In the genomic region with DNA sequence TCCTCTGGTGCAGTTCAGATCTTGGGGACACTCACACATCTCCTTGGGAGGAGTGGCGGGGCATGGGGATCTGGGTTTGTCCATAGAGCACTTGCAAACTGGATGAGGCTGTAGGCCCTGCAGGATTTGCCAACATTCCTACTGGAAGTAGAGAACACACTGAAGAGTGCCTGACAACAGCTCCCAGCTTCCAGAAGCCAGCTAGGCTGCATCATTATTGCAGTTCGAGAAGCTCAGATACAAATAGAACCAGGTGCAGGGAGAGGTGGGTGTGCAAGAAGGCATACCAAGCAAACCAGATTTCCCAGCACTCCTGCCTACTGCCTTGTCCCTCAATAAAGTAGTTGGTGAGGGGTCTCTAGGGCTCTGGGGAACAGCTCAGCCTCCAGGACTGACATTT, we compare ENCODE assay signal across 15 cellular contexts. TPM values are rescaled to one million over a fixed set of nuclear protein-coding genes. Genes with fewer than 3 reads are reported as not detected.
DNase-seq lines count a peak whose midpoint lies in the region; ATAC-seq, FAIRE-seq and TF ChIP-seq lines count a peak whose summit lies in the region.
"Had no signal": no experiment of that assay in that cellular context is flagged by ENCODE, and none has a peak within 500 bp of the region (broad histone marks: within the 10 kb centered on the region; RNA-seq: fewer than 3 reads in every experiment).

No MANE protein-coding gene starts in this region.

- TF ChIP-seq EP300 in HepG2 (IDR thresholded peaks at IDR 0.05; ENCODE audit: low read depth in 2 of 2, low read length in 2 of 2) (no peak), HepG2 (CRISPR knock-in tag; IDR thresholded peaks at IDR 0.05; ENCODE audit: borderline replicate concordance) (no peak)

- H3K27me3 ChIP-seq in HepG2 (ENCODE audit: control insufficient read depth in 1 of 2, insufficient read depth in 2 of 2, low read length in 2 of 2) (no peaks in the 10 kb centered on the region), right lobe of liver (no peaks in the 10 kb centered on the region)

- DNase-seq in HepG2 (ENCODE audit: low spot score), result no peak
- DNase-seq in right lobe of liver, result no peak
- DNase-seq in head of caudate nucleus, result peak in 26 of 42 donors; percentile 24 to 88 (median 50)
- peak; percentile 67 for DNase-seq in putamen (ENCODE audit: low spot score)
- DNase-seq in RKO (ENCODE audit: low spot score), result no peak
- no peak for DNase-seq in HTR-8/SVneo (ENCODE audit: insufficient read length, low spot score)
- no peak for DNase-seq in KG1 (lab: John Stamatoyannopoulos, UW)
- DNase-seq: Calu3; CD4-positive, alpha-beta memory T cell; DMS79 treated with DMSO at 0.1 percent for 48 hours; GF-D8; GOT3; H9 had no signal

- TF ChIP-seq CTCF in HepG2 (CRISPR knock-in tag; IDR thresholded peaks at IDR 0.05) (no peak), right lobe of liver (IDR thresholded peaks at IDR 0.05) (no peak)

- no peak for TF ChIP-seq POLR2A in HepG2 (IDR thresholded peaks at IDR 0.05; ENCODE audit: insufficient read depth in 1 of 2, low read depth in 2 of 2, low read length in 2 of 2)
- TF ChIP-seq POLR2A in right lobe of liver (IDR thresholded peaks at IDR 0.05), result no peak

- H4K20me1 ChIP-seq in HepG2 (ENCODE audit: insufficient read depth, low read length), result no peaks in the 10 kb centered on the region
- H4K20me1 ChIP-seq: BLaER1 had no signal

- no peak overlapping the region for H3K9ac ChIP-seq in HepG2 (ENCODE audit: insufficient read depth, low read depth, low read length)
- H3K9ac ChIP-seq: BLaER1 had no signal

- BruUV-seq in HepG2 (replicated peaks; lab: Mats Ljungman, UMichigan), result no TSS peak

- H3K9me3 ChIP-seq in HepG2 (ENCODE audit: low read length) (no peaks in the 10 kb centered on the region), right lobe of liver (no peaks in the 10 kb centered on the region)
- H3K9me3 ChIP-seq: BLaER1 had no signal

- H2AFZ ChIP-seq in HepG2 (ENCODE audit: low read length), result no peak overlapping the region

- CTCF ChIA-PET in HepG2 (lab: Yijun Ruan, JAX; ENCODE audit: low intra/inter-chr PET ratio, low total read pairs), result no interaction called here

- H3K4me1 ChIP-seq in HepG2 (ENCODE audit: insufficient read depth, low read length) (peaks cover 42% of the 10 kb centered on the region), right lobe of liver (no peaks in the 10 kb centered on the region)

- intact Hi-C loops in HepG2 (cut with micrococcal nuclease; ENCODE audit: unreplicated experiment), result no loop called here
- intact Hi-C loops in right lobe of liver (cut with DNase I), result no loop called here
- intact Hi-C loops in head of caudate nucleus (cut with DNase I), result no loop called here

- no peak for TF ChIP-seq RAD21 in HepG2 (CRISPR knock-in tag; IDR thresholded peaks at IDR 0.05)

- H3K4me2 ChIP-seq in HepG2 (ENCODE audit: low read depth, low read length), result no peak overlapping the region
- H3K4me2 ChIP-seq: BLaER1 had no signal

- no peaks in the 10 kb centered on the region for H3K79me2 ChIP-seq in HepG2 (ENCODE audit: insufficient read depth, low read length)

- H3K36me3 ChIP-seq in HepG2 (replicated peaks in 1 of 2; ENCODE audit: control insufficient read depth in 1 of 2, insufficient read depth in 2 of 2, low read length in 2 of 2) (no peaks in the 10 kb centered on the region), right lobe of liver (no peaks in the 10 kb centered on the region)
- H3K36me3 ChIP-seq: BLaER1 had no signal

- in situ Hi-C loops in HepG2 (cut with HindIII; ENCODE audit: extremely low pct_ligation_motif_present, low pct_unique_long_range_greater_than_20kb), result no loop called here

- no peak for FAIRE-seq in HepG2 (lab: Jason Lieb, UNC)
- no peak for FAIRE-seq in HTR-8/SVneo (lab: Jason Lieb, UNC)

- H3K27ac ChIP-seq in HepG2 (ENCODE audit: extremely low read length, insufficient read depth, low read length), result no peak overlapping the region
- H3K27ac ChIP-seq in right lobe of liver, result no peak overlapping the region
- H3K27ac ChIP-seq: 22Rv1, BLaER1 had no signal

- ATAC-seq in HepG2, result no peak
- no peak for ATAC-seq in right lobe of liver

- WGBS in HepG2 (ENCODE audit: low lambda C conversion rate), result 70% methylated on average over 2 of the region's 2 CpGs
- no CpG with 5 or more reads among the region's 2 CpGs for WGBS in right lobe of liver (ENCODE audit: insufficient coverage, low coverage, low lambda C conversion rate, missing lambda C conversion rate)

- no peak overlapping the region for H3K4me3 ChIP-seq in HepG2 (replicated peaks in 1 of 3; ENCODE audit: insufficient read depth in 1 of 3, low read depth in 2 of 3, low read length in 3 of 3)
- no peak overlapping the region for H3K4me3 ChIP-seq in right lobe of liver
- H3K4me3 ChIP-seq: BLaER1 had no signal

- POLR2A ChIA-PET in HepG2 (lab: Yijun Ruan, JAX), result interaction anchor here (0.9 kb wide), 1 partner anchor 26 kb away, joined by 3 read pairs; no protein-coding TSS in a partner anchor

TF ChIP-seq in HepG2, 621 proteins besides CTCF, POLR2A, EP300 and RAD21:
- TF ChIP-seq ATRX (CRISPR knock-in tag; IDR thresholded peaks at IDR 0.05; ENCODE audit: borderline replicate concordance) (no peak), BORCS8-MEF2B (CRISPR knock-in tag; IDR thresholded peaks at IDR 0.05) (0 out of 2 replicates have a peak, but pooled peaks have one; percentile 17)
TF ChIP-seq in HepG2: peak in this region for 1.

RNA-seq across cellular contexts. Expression of gene RHOB, which starts 52.5 kb away (rescaled TPM):
- 192 and 268 TPM in 2 replicates for total RNA-seq in HepG2 (2016; rRNA removed; fragmentation: Illumina TruSeq; extraction: Trizol)
- 40.2 and 44.0 TPM in 2 replicates for total RNA-seq in HepG2 (2016; cell fraction: cytosol; rRNA removed; fragmentation: Illumina TruSeq; extraction: Trizol; ENCODE audit: low read depth)
- 176 and 281 TPM in 2 replicates for total RNA-seq in HepG2 (2016; cell fraction: insoluble cytoplasmic fraction; rRNA removed; fragmentation: Illumina TruSeq; extraction: Trizol)
- total RNA-seq in HepG2 (2016; cell fraction: membrane; rRNA removed; fragmentation: Illumina TruSeq; extraction: Trizol), result 165 and 177 TPM in 2 replicates
- total RNA-seq in HepG2 (2016; cell fraction: nucleus; rRNA removed; fragmentation: Illumina TruSeq; extraction: Trizol), result 193 and 207 TPM in 2 replicates
- polyA plus RNA-seq in HepG2 (2011; rRNA removed), result 192 and 237 TPM in 2 replicates
- 193 and 210 TPM in 2 replicates for polyA plus RNA-seq in HepG2 (2011; cell fraction: cytosol; rRNA removed)
- 241 and 269 TPM in 2 replicates for polyA plus RNA-seq in HepG2 (2011; cell fraction: nucleus; rRNA removed)
- 158 and 213 TPM in 2 replicates for polyA plus RNA-seq in HepG2 (2012)
- 33.6 and 36.3 TPM in 2 replicates for polyA plus RNA-seq in HepG2 (2016; cell fraction: cytosol; fragmentation: Illumina TruSeq; extraction: Trizol; ENCODE audit: low read depth)
- polyA plus RNA-seq in HepG2 (2016; cell fraction: insoluble cytoplasmic fraction; fragmentation: Illumina TruSeq; extraction: Trizol; ENCODE audit: low read depth), result 232 and 273 TPM in 2 replicates
- 112 and 122 TPM in 2 replicates for polyA plus RNA-seq in HepG2 (2016; cell fraction: membrane; fragmentation: Illumina TruSeq; extraction: Trizol; ENCODE audit: low read depth)
- polyA plus RNA-seq in HepG2 (2016; cell fraction: nucleus; fragmentation: Illumina TruSeq; extraction: Trizol; ENCODE audit: insufficient read depth, low read depth), result 333 and 350 TPM in 2 replicates
- 88.5 and 225 TPM in 2 replicates for polyA minus RNA-seq in HepG2 (2011; rRNA and poly(A)+ RNA removed; ENCODE audit: low replicate concordance)
- polyA minus RNA-seq in HepG2 (2011; cell fraction: cytosol; rRNA and poly(A)+ RNA removed), result 132 and 167 TPM in 2 replicates
- polyA minus RNA-seq in HepG2 (2011; cell fraction: nucleus; rRNA and poly(A)+ RNA removed), result 162 and 170 TPM in 2 replicates
- total RNA-seq in right lobe of liver, result 100 to 1,000 TPM; 185 to 656 (median 388) TPM

Comparison
In these comparisons a context has a peak if more than half of its experiments do, and no peak if none do; other contexts are left out.
1. DNase-seq: peak in head of caudate nucleus (26 of 42) and putamen (single experiment); none in HepG2 (single experiment), right lobe of liver (0 of 3), RKO (single experiment), HTR-8/SVneo (single experiment) and KG1 (single experiment).